ENCODE assay signal across 3 cellular contexts in the genomic region with DNA sequence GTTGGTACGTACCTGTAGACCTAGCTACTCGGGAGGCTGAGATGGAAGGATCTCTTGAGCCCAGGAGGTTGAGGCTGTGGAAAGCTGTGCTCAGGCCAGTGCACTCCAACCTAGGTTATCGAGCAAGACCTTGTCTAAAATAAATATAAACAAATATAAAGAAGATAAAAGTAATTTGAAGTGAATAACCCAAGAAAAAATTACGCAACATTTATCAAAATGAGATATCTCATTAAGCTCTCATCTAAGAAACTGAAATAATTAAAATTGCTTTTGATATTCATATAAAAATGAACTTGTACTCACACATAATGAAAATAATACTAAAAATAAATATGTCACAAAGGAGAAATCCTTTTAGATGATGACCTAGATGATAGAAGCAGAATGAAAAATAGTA.
A peak's percentile ranks its signal among the peaks of the same experiment; 100 is the strongest.
TF ChIP-seq lines count a peak whose summit lies in the region.

No MANE protein-coding gene starts in this region.

TF ChIP-seq in IMR-90, 13 proteins besides CTCF, POLR2A, EP300 and RAD21:
- no peak for TF ChIP-seq FOS (IDR thresholded peaks at IDR 0.05; ENCODE audit: low read depth, low read length)
- TF ChIP-seq, protein P1, sequence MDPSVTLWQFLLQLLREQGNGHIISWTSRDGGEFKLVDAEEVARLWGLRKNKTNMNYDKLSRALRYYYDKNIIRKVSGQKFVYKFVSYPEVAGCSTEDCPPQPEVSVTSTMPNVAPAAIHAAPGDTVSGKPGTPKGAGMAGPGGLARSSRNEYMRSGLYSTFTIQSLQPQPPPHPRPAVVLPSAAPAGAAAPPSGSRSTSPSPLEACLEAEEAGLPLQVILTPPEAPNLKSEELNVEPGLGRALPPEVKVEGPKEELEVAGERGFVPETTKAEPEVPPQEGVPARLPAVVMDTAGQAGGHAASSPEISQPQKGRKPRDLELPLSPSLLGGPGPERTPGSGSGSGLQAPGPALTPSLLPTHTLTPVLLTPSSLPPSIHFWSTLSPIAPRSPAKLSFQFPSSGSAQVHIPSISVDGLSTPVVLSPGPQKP (IDR thresholded peaks at IDR 0.05; ENCODE audit: borderline replicate concordance, low read depth, low read length): no peak
- TF ChIP-seq CEBPB (IDR thresholded peaks at IDR 0.05; ENCODE audit: low read depth, low read length): 0 out of 2 replicates have a peak, but pooled peaks have one; percentile 20

TF ChIP-seq in K562, 482 proteins besides CTCF, POLR2A, EP300 and RAD21 (continues in another document):
- TF ChIP-seq NELFE (IDR thresholded peaks at IDR 0.05; ENCODE audit: insufficient read depth, insufficient read length) (no peak), CEBPB (tag; IDR thresholded peaks at IDR 0.05) (peak; percentile 64), ZKSCAN3 (CRISPR knock-in tag; IDR thresholded peaks at IDR 0.05) (no peak), BRD4 (IDR thresholded peaks at IDR 0.05) (no peak), SOX6 (IDR thresholded peaks at IDR 0.05) (no peak), TCFL5 (CRISPR knock-in tag; conservative IDR thresholded peaks at IDR 0.05) (no peak), CEBPG (CRISPR knock-in tag; IDR thresholded peaks at IDR 0.05) (no peak), CEBPG (tag; conservative IDR thresholded peaks at IDR 0.05 in 1 of 2, IDR thresholded peaks at IDR 0.05 in 1 of 2) (peak in 1 of 2 experiments; percentile 90; a peak in 2 of 4 replicates), KLF16 (IDR thresholded peaks at IDR 0.05) (no peak), ZNF830 (CRISPR knock-in tag; IDR thresholded peaks at IDR 0.05) (no peak)
- TF ChIP-seq, protein P2, sequence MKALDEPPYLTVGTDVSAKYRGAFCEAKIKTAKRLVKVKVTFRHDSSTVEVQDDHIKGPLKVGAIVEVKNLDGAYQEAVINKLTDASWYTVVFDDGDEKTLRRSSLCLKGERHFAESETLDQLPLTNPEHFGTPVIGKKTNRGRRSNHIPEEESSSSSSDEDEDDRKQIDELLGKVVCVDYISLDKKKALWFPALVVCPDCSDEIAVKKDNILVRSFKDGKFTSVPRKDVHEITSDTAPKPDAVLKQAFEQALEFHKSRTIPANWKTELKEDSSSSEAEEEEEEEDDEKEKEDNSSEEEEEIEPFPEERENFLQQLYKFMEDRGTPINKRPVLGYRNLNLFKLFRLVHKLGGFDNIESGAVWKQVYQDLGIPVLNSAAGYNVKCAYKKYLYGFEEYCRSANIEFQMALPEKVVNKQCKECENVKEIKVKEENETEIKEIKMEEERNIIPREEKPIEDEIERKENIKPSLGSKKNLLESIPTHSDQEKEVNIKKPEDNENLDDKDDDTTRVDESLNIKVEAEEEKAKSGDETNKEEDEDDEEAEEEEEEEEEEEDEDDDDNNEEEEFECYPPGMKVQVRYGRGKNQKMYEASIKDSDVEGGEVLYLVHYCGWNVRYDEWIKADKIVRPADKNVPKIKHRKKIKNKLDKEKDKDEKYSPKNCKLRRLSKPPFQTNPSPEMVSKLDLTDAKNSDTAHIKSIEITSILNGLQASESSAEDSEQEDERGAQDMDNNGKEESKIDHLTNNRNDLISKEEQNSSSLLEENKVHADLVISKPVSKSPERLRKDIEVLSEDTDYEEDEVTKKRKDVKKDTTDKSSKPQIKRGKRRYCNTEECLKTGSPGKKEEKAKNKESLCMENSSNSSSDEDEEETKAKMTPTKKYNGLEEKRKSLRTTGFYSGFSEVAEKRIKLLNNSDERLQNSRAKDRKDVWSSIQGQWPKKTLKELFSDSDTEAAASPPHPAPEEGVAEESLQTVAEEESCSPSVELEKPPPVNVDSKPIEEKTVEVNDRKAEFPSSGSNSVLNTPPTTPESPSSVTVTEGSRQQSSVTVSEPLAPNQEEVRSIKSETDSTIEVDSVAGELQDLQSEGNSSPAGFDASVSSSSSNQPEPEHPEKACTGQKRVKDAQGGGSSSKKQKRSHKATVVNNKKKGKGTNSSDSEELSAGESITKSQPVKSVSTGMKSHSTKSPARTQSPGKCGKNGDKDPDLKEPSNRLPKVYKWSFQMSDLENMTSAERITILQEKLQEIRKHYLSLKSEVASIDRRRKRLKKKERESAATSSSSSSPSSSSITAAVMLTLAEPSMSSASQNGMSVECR (CRISPR knock-in tag; IDR thresholded peaks at IDR 0.05): no peak
- TF ChIP-seq, protein P3, sequence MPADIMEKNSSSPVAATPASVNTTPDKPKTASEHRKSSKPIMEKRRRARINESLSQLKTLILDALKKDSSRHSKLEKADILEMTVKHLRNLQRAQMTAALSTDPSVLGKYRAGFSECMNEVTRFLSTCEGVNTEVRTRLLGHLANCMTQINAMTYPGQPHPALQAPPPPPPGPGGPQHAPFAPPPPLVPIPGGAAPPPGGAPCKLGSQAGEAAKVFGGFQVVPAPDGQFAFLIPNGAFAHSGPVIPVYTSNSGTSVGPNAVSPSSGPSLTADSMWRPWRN (IDR thresholded peaks at IDR 0.05; ENCODE audit: low read depth): no peak

TF ChIP-seq in H1, 55 proteins besides CTCF, POLR2A, EP300 and RAD21:
- TF ChIP-seq CHD2 (IDR thresholded peaks at IDR 0.05; ENCODE audit: low read length) (no peak), CEBPB (IDR thresholded peaks at IDR 0.05; ENCODE audit: low read depth, low read length) (peak; percentile 50; the same call in 1 of the 2 replicates)
